8 cellular contexts compared by ENCODE assay signal in genomic region chr1:117059678-117060440, GRCh38. TPM values are rescaled to one million over a fixed set of nuclear protein-coding genes. Genes with fewer than 3 reads are reported as not detected.
DNase-seq lines count a peak whose midpoint lies in the region; ATAC-seq, FAIRE-seq and TF ChIP-seq lines count a peak whose summit lies in the region.

TSS of gene TTF2 (plus strand) at chr1:117060326. CDS start at chr1:117060347, 21 bp downstream.

- H3K27ac ChIP-seq in kidney (ENCODE audit: low read depth in 2 of 2, low read length in 2 of 2), result peak within 1 kb of the TSS; percentile 65 to 71

- H3K9me3 ChIP-seq in kidney (ENCODE audit: control insufficient read depth in 1 of 2, low read length in 2 of 2), result no peaks in the 10 kb centered on the region

- H3K36me3 ChIP-seq in kidney (ENCODE audit: control insufficient read depth in 1 of 2, insufficient read depth in 2 of 2, low read length in 2 of 2), result no peaks in the 10 kb centered on the region

- peak within 1 kb of the TSS; percentile 89 to 90 for H3K4me3 ChIP-seq in kidney (ENCODE audit: low read length in 2 of 2)

- peak within 1 kb of the TSS; percentile 51 to 83 for H3K9ac ChIP-seq in kidney (ENCODE audit: low read length in 2 of 2)

- intact Hi-C loops in kidney (cut with DNase I), result loop anchor here (10.0 kb wide), 1 partner anchor 225 kb away; no protein-coding TSS in a partner anchor

- FAIRE-seq in kidney (lab: Jason Lieb, UNC), result peak; percentile 99

- no peaks in the 10 kb centered on the region for H3K4me1 ChIP-seq in kidney (ENCODE audit: control insufficient read depth in 1 of 2, insufficient read depth in 1 of 2, low read depth in 1 of 2, low read length in 2 of 2)

- TF ChIP-seq CTCF in kidney (IDR thresholded peaks at IDR 0.05; ENCODE audit: borderline replicate concordance, extremely low read depth, insufficient read depth), result peak; percentile 7

- ATAC-seq in HG03378 (IDR thresholded peaks at IDR 0.05; ENCODE audit: unreplicated experiment), result peak; percentile 95
- peak; percentile 95 to 96 for ATAC-seq in activated CD4-positive, CD25-positive, alpha-beta regulatory T cell treated with anti-CD3 and anti-CD28 coated beads, Interleukin-2, amount 50 U/mL, for 24 hours

- TF ChIP-seq POLR2A in GM19099 (IDR thresholded peaks at IDR 0.05; ENCODE audit: extremely low read depth, insufficient read length, low read depth), result peak; percentile 80

- DNase-seq in AML-193 (lab: John Stamatoyannopoulos, UW) (peak; percentile 98), NCI-H446 treated with DMSO at 0.1 percent for 48 hours (lab: John Stamatoyannopoulos, UW) (peak; percentile 100), cerebellum (ENCODE audit: low spot score) (peak; percentile 96), kidney (peak; percentile 95)
- peak; percentile 97 for DNase-seq in stimulated activated CD4-positive, alpha-beta T cell treated with anti-CD3 and anti-CD28 coated beads, Interleukin-15, amount 100 ng/mL, for 24 hours

RNA-seq across cellular contexts. Expression of gene TTF2, which starts in this region (rescaled TPM):
- total RNA-seq in cerebellum, result 13.2 TPM
- 19.0 TPM for total RNA-seq in kidney
- 4.1 TPM for polyA plus RNA-seq in kidney (ENCODE audit: insufficient read depth, low read depth, low replicate concordance)

Comparison
In these comparisons a context has a peak if more than half of its experiments do, and no peak if none do; other contexts are left out.
1. Peak in every context shown above with its lines: DNase-seq, ATAC-seq, H3K4me3 ChIP-seq and H3K27ac ChIP-seq.